In genomic region chr10:32949221-32949678, GRCh38 we compare ENCODE assay signal across 13 cellular contexts. TPM values are rescaled to one million over a fixed set of nuclear protein-coding genes. Genes with fewer than 3 reads are reported as not detected.
A peak's percentile ranks its signal among the peaks of the same experiment; 100 is the strongest.
DNase-seq lines count a peak whose midpoint lies in the region; ATAC-seq and TF ChIP-seq lines count a peak whose summit lies in the region.
"Had no signal": no experiment of that assay in that cellular context is flagged by ENCODE, and none has a peak within 500 bp of the region (broad histone marks: within the 10 kb centered on the region; RNA-seq: fewer than 3 reads in every experiment).

No MANE protein-coding gene starts in this region.

- no peaks in the 10 kb centered on the region for H3K36me3 ChIP-seq in effector memory CD4-positive, alpha-beta T cell (ENCODE audit: control insufficient read depth, insufficient read depth, low read length)
- H3K36me3 ChIP-seq in psoas muscle (ENCODE audit: insufficient read depth in 1 of 2, low read depth in 1 of 2) = peaks cover 0 to 7% of the 10 kb centered on the region in 2 donors

- POLR2A ChIA-PET in activated CD8-positive, alpha-beta T cell treated with anti-CD3 and anti-CD28 coated beads for 36 hours (lab: Charles Lee) = no interaction called here
- POLR2A ChIA-PET in activated CD8-positive, alpha-beta T cell treated with anti-CD3 and anti-CD28 coated beads, Interleukin-2, amount 10 ng/mL, durations not matched to agents 7 days and 5 days (lab: Charles Lee) = no interaction called here

- CTCF ChIA-PET in activated CD8-positive, alpha-beta T cell treated with anti-CD3 and anti-CD28 coated beads for 36 hours (lab: Charles Lee) = no interaction called here
- CTCF ChIA-PET in activated CD8-positive, alpha-beta T cell treated with anti-CD3 and anti-CD28 coated beads, Interleukin-2, amount 10 ng/mL, durations not matched to agents 7 days and 5 days (lab: Charles Lee) = no interaction called here

- intact Hi-C loops in activated CD8-positive, alpha-beta T cell treated with anti-CD3 and anti-CD28 coated beads for 36 hours (cut with micrococcal nuclease) = no loop called here
- intact Hi-C loops in psoas muscle (cut with DNase I) = no loop called here
- intact Hi-C loops in head of caudate nucleus (cut with DNase I) = no loop called here

- no peaks in the 10 kb centered on the region for H3K27me3 Mint-ChIP-seq in activated CD8-positive, alpha-beta T cell treated with anti-CD3 and anti-CD28 coated beads for 36 hours
- no peaks in the 10 kb centered on the region for H3K27me3 Mint-ChIP-seq in activated CD8-positive, alpha-beta T cell treated with anti-CD3 and anti-CD28 coated beads, Interleukin-2, amount 10 ng/mL, durations not matched to agents 7 days and 5 days (ENCODE audit: low read depth)
- H3K27me3 Mint-ChIP-seq in T-helper 2 cell treated with Interferon-gamma antibody and Interleukin-4, amounts not matched to agents 5 μg/mL and 100 μg/mL, for 36 hours (ENCODE audit: low read depth) = no peaks in the 10 kb centered on the region
- H3K27me3 Mint-ChIP-seq: activated CD8-positive, alpha-beta memory T cell treated with anti-CD3 and anti-CD28 coated beads, Interleukin-2, amount 10 ng/mL, durations not matched to agents 7 days and 5 days had no signal

- TF ChIP-seq CTCF in activated CD8-positive, alpha-beta T cell treated with anti-CD3 and anti-CD28 coated beads for 36 hours (IDR thresholded peaks at IDR 0.05) = no peak
- no peak for TF ChIP-seq CTCF in psoas muscle (IDR thresholded peaks at IDR 0.05)

- DNase-seq in activated CD8-positive, alpha-beta T cell treated with anti-CD3 and anti-CD28 coated beads for 36 hours = no peak
- no peak for DNase-seq in activated CD8-positive, alpha-beta T cell treated with anti-CD3 and anti-CD28 coated beads, Interleukin-2, amount 10 ng/mL, durations not matched to agents 7 days and 5 days
- DNase-seq in effector memory CD4-positive, alpha-beta T cell = no peak
- DNase-seq in psoas muscle (no peak), NCI-H1694 treated with DMSO at 0.1 percent for 48 hours (lab: John Stamatoyannopoulos, UW) (no peak), head of caudate nucleus (no peak)
- DNase-seq in T-helper 2 cell treated with Interferon-gamma antibody and Interleukin-4, amounts not matched to agents 5 μg/mL and 100 μg/mL, for 36 hours (ENCODE audit: low spot score) = no peak
- DNase-seq: ACHN; activated CD8-positive, alpha-beta memory T cell treated with anti-CD3 and anti-CD28 coated beads, Interleukin-2, amount 10 ng/mL, durations not matched to agents 7 days and 5 days; amygdala; NCI-H1105; NCI-H524 had no signal

- H3K4me3 ChIP-seq in effector memory CD4-positive, alpha-beta T cell (ENCODE audit: insufficient read depth, low read depth, low read length, poor library complexity, severe bottlenecking) = no peak overlapping the region
- H3K4me3 ChIP-seq in psoas muscle = no peak overlapping the region

- H3K27me3 ChIP-seq in effector memory CD4-positive, alpha-beta T cell (replicated peaks; ENCODE audit: control insufficient read depth, insufficient read depth, low read length, poor library complexity, severe bottlenecking) = no peaks in the 10 kb centered on the region
- H3K27me3 ChIP-seq in psoas muscle (ENCODE audit: insufficient read depth in 3 of 3, low read length in 2 of 3) = no peaks in the 10 kb centered on the region

- no peaks in the 10 kb centered on the region for H3K9me3 ChIP-seq in effector memory CD4-positive, alpha-beta T cell (ENCODE audit: control insufficient read depth, low read length)
- no peaks in the 10 kb centered on the region for H3K9me3 ChIP-seq in psoas muscle

- H3K4me1 ChIP-seq in effector memory CD4-positive, alpha-beta T cell (ENCODE audit: control insufficient read depth, insufficient read depth, low read length, poor library complexity, severe bottlenecking) = peaks cover 72% of the 10 kb centered on the region
- peaks cover 88% of the 10 kb centered on the region for H3K4me1 ChIP-seq in psoas muscle

- no peaks in the 10 kb centered on the region for H3K9me3 Mint-ChIP-seq in activated CD8-positive, alpha-beta T cell treated with anti-CD3 and anti-CD28 coated beads for 36 hours
- H3K9me3 Mint-ChIP-seq in activated CD8-positive, alpha-beta T cell treated with anti-CD3 and anti-CD28 coated beads, Interleukin-2, amount 10 ng/mL, durations not matched to agents 7 days and 5 days (ENCODE audit: insufficient read depth) = no peaks in the 10 kb centered on the region
- H3K9me3 Mint-ChIP-seq in T-helper 2 cell treated with Interferon-gamma antibody and Interleukin-4, amounts not matched to agents 5 μg/mL and 100 μg/mL, for 36 hours = no peaks in the 10 kb centered on the region

- no peak overlapping the region for H3K4me3 Mint-ChIP-seq in activated CD8-positive, alpha-beta T cell treated with anti-CD3 and anti-CD28 coated beads for 36 hours
- H3K4me3 Mint-ChIP-seq in activated CD8-positive, alpha-beta T cell treated with anti-CD3 and anti-CD28 coated beads, Interleukin-2, amount 10 ng/mL, durations not matched to agents 7 days and 5 days = no peak overlapping the region
- no peak overlapping the region for H3K4me3 Mint-ChIP-seq in T-helper 2 cell treated with Interferon-gamma antibody and Interleukin-4, amounts not matched to agents 5 μg/mL and 100 μg/mL, for 36 hours
- H3K4me3 Mint-ChIP-seq: activated CD8-positive, alpha-beta memory T cell treated with anti-CD3 and anti-CD28 coated beads, Interleukin-2, amount 10 ng/mL, durations not matched to agents 7 days and 5 days had no signal

- H3K36me3 Mint-ChIP-seq in activated CD8-positive, alpha-beta T cell treated with anti-CD3 and anti-CD28 coated beads for 36 hours (ENCODE audit: low read depth) = peaks cover 7% of the 10 kb centered on the region
- H3K36me3 Mint-ChIP-seq in activated CD8-positive, alpha-beta T cell treated with anti-CD3 and anti-CD28 coated beads, Interleukin-2, amount 10 ng/mL, durations not matched to agents 7 days and 5 days (ENCODE audit: low read depth) = peaks cover 10% of the 10 kb centered on the region
- H3K36me3 Mint-ChIP-seq in T-helper 2 cell treated with Interferon-gamma antibody and Interleukin-4, amounts not matched to agents 5 μg/mL and 100 μg/mL, for 36 hours (ENCODE audit: low read depth) = peaks cover 3% of the 10 kb centered on the region

- peak overlapping the region; percentile 20 for H3K27ac ChIP-seq in effector memory CD4-positive, alpha-beta T cell (ENCODE audit: insufficient read depth, low read length, poor library complexity, severe bottlenecking)
- H3K27ac ChIP-seq in psoas muscle = peak overlapping the region; percentile 19

- peak overlapping the region; percentile 32 for H3K27ac Mint-ChIP-seq in activated CD8-positive, alpha-beta T cell treated with anti-CD3 and anti-CD28 coated beads for 36 hours
- no peak overlapping the region for H3K27ac Mint-ChIP-seq in activated CD8-positive, alpha-beta T cell treated with anti-CD3 and anti-CD28 coated beads, Interleukin-2, amount 10 ng/mL, durations not matched to agents 7 days and 5 days
- H3K27ac Mint-ChIP-seq in T-helper 2 cell treated with Interferon-gamma antibody and Interleukin-4, amounts not matched to agents 5 μg/mL and 100 μg/mL, for 36 hours = no peak overlapping the region
- H3K27ac Mint-ChIP-seq: activated CD8-positive, alpha-beta memory T cell treated with anti-CD3 and anti-CD28 coated beads, Interleukin-2, amount 10 ng/mL, durations not matched to agents 7 days and 5 days had no signal

- no peak for ATAC-seq in activated CD8-positive, alpha-beta T cell treated with anti-CD3 and anti-CD28 coated beads for 36 hours
- ATAC-seq in activated CD8-positive, alpha-beta T cell treated with anti-CD3 and anti-CD28 coated beads, Interleukin-2, amount 10 ng/mL, durations not matched to agents 7 days and 5 days = no peak
- ATAC-seq in HG02870 (IDR thresholded peaks at IDR 0.05; ENCODE audit: unreplicated experiment) = peak; percentile 36
- peak; percentile 46 to 76 (median 62) for ATAC-seq in psoas muscle
- ATAC-seq: activated CD8-positive, alpha-beta memory T cell treated with anti-CD3 and anti-CD28 coated beads, Interleukin-2, amount 10 ng/mL, durations not matched to agents 7 days and 5 days had no signal

- peaks cover 57% of the 10 kb centered on the region for H3K4me1 Mint-ChIP-seq in activated CD8-positive, alpha-beta T cell treated with anti-CD3 and anti-CD28 coated beads for 36 hours (ENCODE audit: low read depth)
- H3K4me1 Mint-ChIP-seq in activated CD8-positive, alpha-beta T cell treated with anti-CD3 and anti-CD28 coated beads, Interleukin-2, amount 10 ng/mL, durations not matched to agents 7 days and 5 days (ENCODE audit: low read depth) = peaks cover 37% of the 10 kb centered on the region
- H3K4me1 Mint-ChIP-seq in T-helper 2 cell treated with Interferon-gamma antibody and Interleukin-4, amounts not matched to agents 5 μg/mL and 100 μg/mL, for 36 hours (ENCODE audit: low read depth) = peaks cover 34% of the 10 kb centered on the region

RNA-seq across cellular contexts. Expression of gene ITGB1, which starts 8.8 kb away (rescaled TPM):
- 10 to 100 TPM; 45.1 to 45.4 TPM for total RNA-seq in activated CD8-positive, alpha-beta T cell treated with anti-CD3 and anti-CD28 coated beads for 36 hours
- total RNA-seq in activated CD8-positive, alpha-beta T cell treated with anti-CD3 and anti-CD28 coated beads, Interleukin-2, amount 10 ng/mL, durations not matched to agents 7 days and 5 days = 10 to 100 TPM; 35.0 to 40.2 TPM
- 100 to 1,000 TPM; 222 to 485 (median 241) TPM for total RNA-seq in psoas muscle
- polyA plus RNA-seq in psoas muscle = 100 to 1,000 TPM; 215 to 569 (median 259) TPM

Comparison
In these comparisons a context has a peak if more than half of its experiments do, and no peak if none do; other contexts are left out.
1. ATAC-seq: peak in HG02870 (single experiment) and psoas muscle (4 of 4); none in activated CD8-positive, alpha-beta T cell treated with anti-CD3 and anti-CD28 coated beads for 36 hours (single experiment) and activated CD8-positive, alpha-beta T cell treated with anti-CD3 and anti-CD28 coated beads, Interleukin-2, amount 10 ng/mL, durations not matched to agents 7 days and 5 days (single experiment).
2. RNA of gene ITGB1, which starts 8.8 kb away (total RNA-seq): 222 to 485 TPM in psoas muscle; 45.1 to 45.4 TPM in activated CD8-positive, alpha-beta T cell treated with anti-CD3 and anti-CD28 coated beads for 36 hours and 35.0 to 40.2 TPM in activated CD8-positive, alpha-beta T cell treated with anti-CD3 and anti-CD28 coated beads, Interleukin-2, amount 10 ng/mL, durations not matched to agents 7 days and 5 days; every median in the first group is over 4 times any median in the second.